Comparison of ENCODE assay signal across 2 cellular contexts in genomic region chr5:108003178-108003577, GRCh38.
TF ChIP-seq lines count a peak whose summit lies in the region.

No MANE protein-coding gene starts in this region.

TF ChIP-seq in HCT116, 20 proteins besides CTCF, POLR2A, EP300 and RAD21 (continued from another document):
- no peak for TF ChIP-seq ATF3 (IDR thresholded peaks at IDR 0.05)
- TF ChIP-seq MAX (IDR thresholded peaks at IDR 0.05) = no peak
- TF ChIP-seq, protein P1, sequence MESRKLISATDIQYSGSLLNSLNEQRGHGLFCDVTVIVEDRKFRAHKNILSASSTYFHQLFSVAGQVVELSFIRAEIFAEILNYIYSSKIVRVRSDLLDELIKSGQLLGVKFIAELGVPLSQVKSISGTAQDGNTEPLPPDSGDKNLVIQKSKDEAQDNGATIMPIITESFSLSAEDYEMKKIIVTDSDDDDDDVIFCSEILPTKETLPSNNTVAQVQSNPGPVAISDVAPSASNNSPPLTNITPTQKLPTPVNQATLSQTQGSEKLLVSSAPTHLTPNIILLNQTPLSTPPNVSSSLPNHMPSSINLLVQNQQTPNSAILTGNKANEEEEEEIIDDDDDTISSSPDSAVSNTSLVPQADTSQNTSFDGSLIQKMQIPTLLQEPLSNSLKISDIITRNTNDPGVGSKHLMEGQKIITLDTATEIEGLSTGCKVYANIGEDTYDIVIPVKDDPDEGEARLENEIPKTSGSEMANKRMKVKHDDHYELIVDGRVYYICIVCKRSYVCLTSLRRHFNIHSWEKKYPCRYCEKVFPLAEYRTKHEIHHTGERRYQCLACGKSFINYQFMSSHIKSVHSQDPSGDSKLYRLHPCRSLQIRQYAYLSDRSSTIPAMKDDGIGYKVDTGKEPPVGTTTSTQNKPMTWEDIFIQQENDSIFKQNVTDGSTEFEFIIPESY (IDR thresholded peaks at IDR 0.05; ENCODE audit: extremely low read depth, insufficient replicate concordance, low read length) = no peak
- TF ChIP-seq JUND (IDR thresholded peaks at IDR 0.05) = no peak
- TF ChIP-seq TCF7L2 (IDR thresholded peaks at IDR 0.05; ENCODE audit: borderline replicate concordance, extremely low read depth, insufficient read depth, insufficient read length) = no peak
- no peak for TF ChIP-seq CBX3 (IDR thresholded peaks at IDR 0.05; ENCODE audit: low read depth)
- TF ChIP-seq SRF (IDR thresholded peaks at IDR 0.05; ENCODE audit: low read depth) = no peak
- TF ChIP-seq, protein P2, sequence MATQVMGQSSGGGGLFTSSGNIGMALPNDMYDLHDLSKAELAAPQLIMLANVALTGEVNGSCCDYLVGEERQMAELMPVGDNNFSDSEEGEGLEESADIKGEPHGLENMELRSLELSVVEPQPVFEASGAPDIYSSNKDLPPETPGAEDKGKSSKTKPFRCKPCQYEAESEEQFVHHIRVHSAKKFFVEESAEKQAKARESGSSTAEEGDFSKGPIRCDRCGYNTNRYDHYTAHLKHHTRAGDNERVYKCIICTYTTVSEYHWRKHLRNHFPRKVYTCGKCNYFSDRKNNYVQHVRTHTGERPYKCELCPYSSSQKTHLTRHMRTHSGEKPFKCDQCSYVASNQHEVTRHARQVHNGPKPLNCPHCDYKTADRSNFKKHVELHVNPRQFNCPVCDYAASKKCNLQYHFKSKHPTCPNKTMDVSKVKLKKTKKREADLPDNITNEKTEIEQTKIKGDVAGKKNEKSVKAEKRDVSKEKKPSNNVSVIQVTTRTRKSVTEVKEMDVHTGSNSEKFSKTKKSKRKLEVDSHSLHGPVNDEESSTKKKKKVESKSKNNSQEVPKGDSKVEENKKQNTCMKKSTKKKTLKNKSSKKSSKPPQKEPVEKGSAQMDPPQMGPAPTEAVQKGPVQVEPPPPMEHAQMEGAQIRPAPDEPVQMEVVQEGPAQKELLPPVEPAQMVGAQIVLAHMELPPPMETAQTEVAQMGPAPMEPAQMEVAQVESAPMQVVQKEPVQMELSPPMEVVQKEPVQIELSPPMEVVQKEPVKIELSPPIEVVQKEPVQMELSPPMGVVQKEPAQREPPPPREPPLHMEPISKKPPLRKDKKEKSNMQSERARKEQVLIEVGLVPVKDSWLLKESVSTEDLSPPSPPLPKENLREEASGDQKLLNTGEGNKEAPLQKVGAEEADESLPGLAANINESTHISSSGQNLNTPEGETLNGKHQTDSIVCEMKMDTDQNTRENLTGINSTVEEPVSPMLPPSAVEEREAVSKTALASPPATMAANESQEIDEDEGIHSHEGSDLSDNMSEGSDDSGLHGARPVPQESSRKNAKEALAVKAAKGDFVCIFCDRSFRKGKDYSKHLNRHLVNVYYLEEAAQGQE (IDR thresholded peaks at IDR 0.05; ENCODE audit: low read depth) = no peak
- TF ChIP-seq SP1 (IDR thresholded peaks at IDR 0.05; ENCODE audit: low read depth) = no peak

TF ChIP-seq in H1, 55 proteins besides CTCF, POLR2A, EP300 and RAD21 (continued from another document):
- TF ChIP-seq SIN3A (conservative IDR thresholded peaks at IDR 0.05 in 1 of 2, IDR thresholded peaks at IDR 0.05 in 1 of 2; ENCODE audit: low read depth in 1 of 2, low read length in 2 of 2) (no peak), SRF (IDR thresholded peaks at IDR 0.05; ENCODE audit: low read depth, low read length) (no peak), BRCA1 (IDR thresholded peaks at IDR 0.05; ENCODE audit: low read depth, low read length) (no peak), SIX5 (IDR thresholded peaks at IDR 0.05; ENCODE audit: low read depth, low read length) (no peak), JUND (IDR thresholded peaks at IDR 0.05; ENCODE audit: low read length) (no peak), TEAD4 (IDR thresholded peaks at IDR 0.05; ENCODE audit: low read depth, low read length) (no peak), ZNF274 (IDR thresholded peaks at IDR 0.05; ENCODE audit: borderline replicate concordance, extremely low read depth, low read length) (no peak), EZH2 (IDR thresholded peaks at IDR 0.05; ENCODE audit: low read depth, low read length, severe bottlenecking) (no peak), EGR1 (IDR thresholded peaks at IDR 0.05; ENCODE audit: borderline replicate concordance, low read depth, low read length) (no peak), SP1 (IDR thresholded peaks at IDR 0.05; ENCODE audit: low read depth, low read length) (no peak), HDAC2 (IDR thresholded peaks at IDR 0.05; ENCODE audit: borderline replicate concordance in 1 of 2, low read depth in 2 of 2, low read length in 2 of 2) (no peak), MAX (IDR thresholded peaks at IDR 0.05) (no peak), CEBPB (IDR thresholded peaks at IDR 0.05; ENCODE audit: low read depth, low read length) (no peak)
